Comparison of ENCODE assay signal across 22 cellular contexts in genomic region chr22:49928185-49928495, GRCh38.
"Had no signal": no experiment of that assay in that cellular context is flagged by ENCODE, and none has a peak within 500 bp of the region (broad histone marks: within the 10 kb centered on the region; RNA-seq: fewer than 3 reads in every experiment).

No MANE protein-coding gene starts in this region.

- H3K4me3 Mint-ChIP-seq: immature natural killer cell; T-helper 2 cell treated with Interferon-gamma antibody and Interleukin-4, amounts not matched to agents 5 μg/mL and 100 μg/mL, for 36 hours had no signal

- H3K27ac ChIP-seq: cardiac muscle cell, esophagus squamous epithelium, left ventricle myocardium inferior, neutrophil, pancreas, right lobe of liver, thoracic aorta, upper lobe of right lung had no signal

- H3K4me3 ChIP-seq: cardiac muscle cell, esophagus squamous epithelium, left ventricle myocardium inferior, mucosa of descending colon, pancreas, right lobe of liver, thoracic aorta, upper lobe of right lung had no signal

- H3K9me3 Mint-ChIP-seq: activated naive CD8-positive, alpha-beta T cell treated with anti-CD3 and anti-CD28 coated beads, Interleukin-2, amount 10 ng/mL, durations not matched to agents 7 days and 5 days; immature natural killer cell; T-helper 2 cell treated with Interferon-gamma antibody and Interleukin-4, amounts not matched to agents 5 μg/mL and 100 μg/mL, for 36 hours; WTC11 had no signal

- DNase-seq: activated CD4-positive, alpha-beta T cell treated with anti-CD3 and anti-CD28 coated beads for 48 hours; amygdala; dermis blood vessel endothelial cell; effector memory CD4-positive, alpha-beta T cell; esophagus squamous epithelium; immature natural killer cell; kidney glomerular epithelial cell; left ventricle myocardium inferior; mesenchymal stem cell; mucosa of descending colon; naive thymus-derived CD4-positive, alpha-beta T cell; small intestine; stimulated activated CD4-positive, alpha-beta T cell treated with anti-CD3 and anti-CD28 coated beads, Interleukin-4, amount 100 ng/mL, for 1 hour; upper lobe of right lung had no signal

- H3K27me3 Mint-ChIP-seq: activated naive CD8-positive, alpha-beta T cell treated with anti-CD3 and anti-CD28 coated beads, Interleukin-2, amount 10 ng/mL, durations not matched to agents 7 days and 5 days; naive thymus-derived CD4-positive, alpha-beta T cell had no signal

- H3K27ac Mint-ChIP-seq: immature natural killer cell; T-helper 2 cell treated with Interferon-gamma antibody and Interleukin-4, amounts not matched to agents 5 μg/mL and 100 μg/mL, for 36 hours; WTC11 had no signal

- ATAC-seq: mucosa of descending colon; naive thymus-derived CD4-positive, alpha-beta T cell; pancreas; upper lobe of right lung had no signal

- H3K9me3 ChIP-seq: esophagus squamous epithelium, left ventricle myocardium inferior, mucosa of descending colon, neutrophil, pancreas, right lobe of liver, thoracic aorta, upper lobe of right lung had no signal

- H3K4me1 ChIP-seq: pancreas had no signal

- FAIRE-seq: pancreas, small intestine had no signal

- H3K36me3 ChIP-seq: cardiac muscle cell, neutrophil, upper lobe of right lung had no signal

- H3K27me3 ChIP-seq: pancreas, right lobe of liver had no signal
